11 cellular contexts compared by ENCODE assay signal in genomic region chr19:16442386-16443276, GRCh38. TPM values are rescaled to one million over a fixed set of nuclear protein-coding genes. Genes with fewer than 3 reads are reported as not detected.
A peak's percentile ranks its signal among the peaks of the same experiment; 100 is the strongest.
DNase-seq lines count a peak whose midpoint lies in the region; ATAC-seq and TF ChIP-seq lines count a peak whose summit lies in the region.
"Had no signal": no experiment of that assay in that cellular context is flagged by ENCODE, and none has a peak within 500 bp of the region (broad histone marks: within the 10 kb centered on the region; RNA-seq: fewer than 3 reads in every experiment).

No MANE protein-coding gene starts in this region.

- H3K36me3 ChIP-seq in mucosa of descending colon (ENCODE audit: low read depth) = no peaks in the 10 kb centered on the region

- no peak for TF ChIP-seq CTCF in mucosa of descending colon (IDR thresholded peaks at IDR 0.05)

- H3K36me3 Mint-ChIP-seq in activated CD8-positive, alpha-beta memory T cell treated with anti-CD3 and anti-CD28 coated beads, Interleukin-2, amount 10 ng/mL, durations not matched to agents 7 days and 5 days = peaks cover 5% of the 10 kb centered on the region

- no peaks in the 10 kb centered on the region for H3K9me3 Mint-ChIP-seq in activated CD8-positive, alpha-beta memory T cell treated with anti-CD3 and anti-CD28 coated beads, Interleukin-2, amount 10 ng/mL, durations not matched to agents 7 days and 5 days (ENCODE audit: low read depth)

- H3K4me1 Mint-ChIP-seq in activated CD8-positive, alpha-beta memory T cell treated with anti-CD3 and anti-CD28 coated beads, Interleukin-2, amount 10 ng/mL, durations not matched to agents 7 days and 5 days = peaks cover 40% of the 10 kb centered on the region

- DNase-seq in COR-L47 (lab: John Stamatoyannopoulos, UW) (peak; percentile 88), NCI-H2029 treated with DMSO at 0.1 percent for 48 hours (lab: John Stamatoyannopoulos, UW) (peak; percentile 40), caudate nucleus (lab: John Stamatoyannopoulos, UW) (peak in 1 of 61 donors; percentile 21), mucosa of descending colon (peak; percentile 81 to 89 (median 86)), AG08395 (ENCODE audit: low spot score) (no peak), SIG-M5 treated with dmso at 0.1 percent for 504 hours (lab: John Stamatoyannopoulos, UW; ENCODE audit: unreplicated experiment) (no peak)
- DNase-seq in activated T-cell treated with anti-CD3 and anti-CD28 coated beads, Interleukin-2, amount 50 U/mL, for 1 hour = no peak
- no peak for DNase-seq in activated CD8-positive, alpha-beta memory T cell treated with anti-CD3 and anti-CD28 coated beads, Interleukin-2, amount 10 ng/mL, durations not matched to agents 7 days and 5 days
- DNase-seq: right lobe of liver had no signal

- H3K27ac Mint-ChIP-seq in activated CD8-positive, alpha-beta memory T cell treated with anti-CD3 and anti-CD28 coated beads, Interleukin-2, amount 10 ng/mL, durations not matched to agents 7 days and 5 days = no peak overlapping the region

- no peaks in the 10 kb centered on the region for H3K9me3 ChIP-seq in mucosa of descending colon
- H3K9me3 ChIP-seq: right lobe of liver had no signal

- no peak overlapping the region for H3K4me3 ChIP-seq in mucosa of descending colon
- H3K4me3 ChIP-seq: right lobe of liver had no signal

- H3K27ac ChIP-seq in caudate nucleus (ENCODE audit: low read depth, low read length) = peak overlapping the region; percentile 9
- H3K27ac ChIP-seq: right lobe of liver had no signal

- CTCF ChIA-PET in activated CD8-positive, alpha-beta memory T cell treated with anti-CD3 and anti-CD28 coated beads, Interleukin-2, amount 10 ng/mL, durations not matched to agents 7 days and 5 days (lab: Charles Lee) = interaction anchor here (0.7 to 1.6 kb wide), 6 partner anchors 11 to 100 kb away, joined by 3 to 4 read pairs (median 4); no protein-coding TSS in a partner anchor

- no peaks in the 10 kb centered on the region for H3K27me3 Mint-ChIP-seq in activated CD8-positive, alpha-beta memory T cell treated with anti-CD3 and anti-CD28 coated beads, Interleukin-2, amount 10 ng/mL, durations not matched to agents 7 days and 5 days

- intact Hi-C loops in mucosa of descending colon (cut with DNase I, micrococcal nuclease) = no loop called here

- no peak overlapping the region for H3K4me3 Mint-ChIP-seq in activated CD8-positive, alpha-beta memory T cell treated with anti-CD3 and anti-CD28 coated beads, Interleukin-2, amount 10 ng/mL, durations not matched to agents 7 days and 5 days

- H3K4me1 ChIP-seq in mucosa of descending colon (ENCODE audit: low read depth) = peaks cover 23% of the 10 kb centered on the region

- ATAC-seq in mucosa of descending colon = peak; percentile 82
- ATAC-seq in activated CD8-positive, alpha-beta memory T cell treated with anti-CD3 and anti-CD28 coated beads, Interleukin-2, amount 10 ng/mL, durations not matched to agents 7 days and 5 days = no peak
- ATAC-seq: stimulated activated naive CD8-positive, alpha-beta T cell treated with anti-CD3 and anti-CD28 coated beads, Interleukin-15, Interleukin-2, amounts not matched to agents 100 U/mL and 50 U/mL, for 24 hours had no signal

RNA-seq across cellular contexts. Expression of gene EPS15L1, which starts 29.1 kb away (rescaled TPM):
- total RNA-seq in mucosa of descending colon = 10 to 100 TPM; 36.8 to 49.8 (median 40.0) TPM
- total RNA-seq in activated CD8-positive, alpha-beta memory T cell treated with anti-CD3 and anti-CD28 coated beads, Interleukin-2, amount 10 ng/mL, durations not matched to agents 7 days and 5 days = 10 to 100 TPM; 40.7 to 42.6 TPM

RNA-seq across cellular contexts. Expression of gene CALR3, which starts 53.3 kb away (rescaled TPM):
- not detected for total RNA-seq in mucosa of descending colon
- total RNA-seq in activated CD8-positive, alpha-beta memory T cell treated with anti-CD3 and anti-CD28 coated beads, Interleukin-2, amount 10 ng/mL, durations not matched to agents 7 days and 5 days = not detected
- total RNA-seq: glomerular endothelial cell, right lobe of liver had no signal

RNA-seq across cellular contexts. Expression of gene C19orf44, which starts 53.6 kb away (rescaled TPM):
- total RNA-seq in mucosa of descending colon = 1 to 10 TPM; 2.0 to 8.4 (median 2.3) TPM
- 1 to 10 TPM; 3.5 to 3.6 TPM for total RNA-seq in activated CD8-positive, alpha-beta memory T cell treated with anti-CD3 and anti-CD28 coated beads, Interleukin-2, amount 10 ng/mL, durations not matched to agents 7 days and 5 days

Comparison
In these comparisons a context has a peak if more than half of its experiments do, and no peak if none do; other contexts are left out.
1. DNase-seq: peak in COR-L47 (single experiment), NCI-H2029 treated with DMSO at 0.1 percent for 48 hours (single experiment) and mucosa of descending colon (3 of 3); none in AG08395 (single experiment), SIG-M5 treated with dmso at 0.1 percent for 504 hours (single experiment), activated T-cell treated with anti-CD3 and anti-CD28 coated beads, Interleukin-2, amount 50 U/mL, for 1 hour (single experiment) and activated CD8-positive, alpha-beta memory T cell treated with anti-CD3 and anti-CD28 coated beads, Interleukin-2, amount 10 ng/mL, durations not matched to agents 7 days and 5 days (single experiment).